20 cellular contexts compared by ENCODE assay signal in genomic region chr2:391658-392170, GRCh38.
DNase-seq lines count a peak whose midpoint lies in the region; ATAC-seq and TF ChIP-seq lines count a peak whose summit lies in the region.
"Had no signal": no experiment of that assay in that cellular context is flagged by ENCODE, and none has a peak within 500 bp of the region (broad histone marks: within the 10 kb centered on the region; RNA-seq: fewer than 3 reads in every experiment).

No MANE protein-coding gene starts in this region.

- H3K4me3 Mint-ChIP-seq in activated naive CD4-positive, alpha-beta T cell treated with anti-CD3 and anti-CD28 coated beads, Interleukin-2, amount 10 ng/mL, durations not matched to agents 7 days and 5 days = no peak overlapping the region
- H3K4me3 Mint-ChIP-seq in endodermal cell = no peak overlapping the region
- H3K4me3 Mint-ChIP-seq: CD4-positive, alpha-beta T cell; IgD-negative memory B cell had no signal

- no peak overlapping the region for H4K8ac ChIP-seq in trophoblast cell (ENCODE audit: low read depth, low read length)

- 93 to 97% methylated on average over 5 to 8 of the region's 8 CpGs for WGBS in endodermal cell (ENCODE audit: insufficient coverage in 1 of 2, insufficient read length in 1 of 2), 2 experiments
- WGBS in trophoblast cell (ENCODE audit: extremely low coverage, insufficient coverage, insufficient read length) = no CpG with 5 or more reads among the region's 8 CpGs

- peaks cover 38% of the 10 kb centered on the region for H3K4me1 Mint-ChIP-seq in activated naive CD4-positive, alpha-beta T cell treated with anti-CD3 and anti-CD28 coated beads, Interleukin-2, amount 10 ng/mL, durations not matched to agents 7 days and 5 days
- no peaks in the 10 kb centered on the region for H3K4me1 Mint-ChIP-seq in endodermal cell

- TF ChIP-seq CTCF in PC-3 (conservative IDR thresholded peaks at IDR 0.05; ENCODE audit: low read depth, low read length) = no peak
- no peak for TF ChIP-seq CTCF in endodermal cell (conservative IDR thresholded peaks at IDR 0.05)

- no peak overlapping the region for H2BK12ac ChIP-seq in trophoblast cell (ENCODE audit: low read length)

- H3K9me3 Mint-ChIP-seq in activated naive CD4-positive, alpha-beta T cell treated with anti-CD3 and anti-CD28 coated beads, Interleukin-2, amount 10 ng/mL, durations not matched to agents 7 days and 5 days = peaks cover 21% of the 10 kb centered on the region
- H3K9me3 Mint-ChIP-seq in endodermal cell = no peaks in the 10 kb centered on the region
- H3K9me3 Mint-ChIP-seq: CD4-positive, alpha-beta T cell; IgD-negative memory B cell had no signal

- no peak overlapping the region for H2BK5ac ChIP-seq in trophoblast cell (ENCODE audit: low read depth, low read length, poor library complexity)

- no peaks in the 10 kb centered on the region for H4K20me1 ChIP-seq in PC-3 (ENCODE audit: low read length)
- H4K20me1 ChIP-seq: BLaER1 had no signal

- CTCF ChIA-PET in activated naive CD4-positive, alpha-beta T cell treated with anti-CD3 and anti-CD28 coated beads, Interleukin-2, amount 10 ng/mL, durations not matched to agents 7 days and 5 days (lab: Charles Lee) = no interaction called here
- CTCF ChIA-PET in PC-3 (lab: Charles Lee) = no interaction called here

- H3K9me3 ChIP-seq in PC-3 (ENCODE audit: low read length) = no peaks in the 10 kb centered on the region
- peaks cover 10% of the 10 kb centered on the region for H3K9me3 ChIP-seq in endodermal cell (ENCODE audit: control insufficient read depth, low read length)
- H3K9me3 ChIP-seq in trophoblast cell (ENCODE audit: insufficient read depth, low read depth, low read length) = peaks cover 6% of the 10 kb centered on the region
- H3K9me3 ChIP-seq: BLaER1 had no signal

- no peak overlapping the region for H2AK5ac ChIP-seq in trophoblast cell (ENCODE audit: low read length)

- BruUV-seq in PC-3 (replicated peaks; lab: Mats Ljungman, UMichigan) = no TSS peak

- no peak overlapping the region for H3K4ac ChIP-seq in trophoblast cell (ENCODE audit: low read depth, low read length)

- no peak overlapping the region for H3K9ac ChIP-seq in PC-3 (ENCODE audit: low read length)
- H3K9ac ChIP-seq in endodermal cell (ENCODE audit: extremely low read depth, low read length, poor library complexity, severe bottlenecking) = no peak overlapping the region
- no peak overlapping the region for H3K9ac ChIP-seq in trophoblast cell (ENCODE audit: low read length)
- H3K9ac ChIP-seq: BLaER1 had no signal

- peak; percentile 8 for DNase-seq in activated naive CD4-positive, alpha-beta T cell treated with Interleukin-2 at 50 U/mL for 16 hours
- DNase-seq in activated naive CD4-positive, alpha-beta T cell treated with anti-CD3 and anti-CD28 coated beads, Interleukin-2, amount 10 ng/mL, durations not matched to agents 7 days and 5 days = no peak
- DNase-seq in PC-3 = peak; percentile 41
- DNase-seq in endodermal cell = peak; percentile 46
- peak; percentile 13 to 62 for DNase-seq in trophoblast cell
- no peak for DNase-seq in cortex of kidney (lab: John Stamatoyannopoulos, UW)
- DNase-seq in NCI-H2029 treated with DMSO at 0.1 percent for 48 hours (lab: John Stamatoyannopoulos, UW) = no peak
- DNase-seq: CD4-positive, alpha-beta T cell; COR-L47; DMS79 treated with DMSO at 0.1 percent for 48 hours; NCI-H1105; NCI-H146; NCI-H2029; NCI-H345; NCI-H524 treated with DMSO at 0.1 percent for 48 hours; OCI-M1; RPMI8226; SIG-M5 had no signal

- POLR2A ChIA-PET in PC-3 (lab: Charles Lee; ENCODE audit: unreplicated experiment) = no interaction called here

- no peak overlapping the region for H3K23ac ChIP-seq in trophoblast cell (ENCODE audit: low read length)

- H3F3A ChIP-seq in PC-3 (ENCODE audit: low read length, unreplicated experiment) = no peaks in the 10 kb centered on the region

- no peaks in the 10 kb centered on the region for H3K9me2 ChIP-seq in PC-3 (replicated peaks; ENCODE audit: low read length)

- H3K27me3 Mint-ChIP-seq in activated naive CD4-positive, alpha-beta T cell treated with anti-CD3 and anti-CD28 coated beads, Interleukin-2, amount 10 ng/mL, durations not matched to agents 7 days and 5 days = peaks cover 27% of the 10 kb centered on the region
- H3K27me3 Mint-ChIP-seq in endodermal cell (ENCODE audit: insufficient read depth) = peaks cover 2% of the 10 kb centered on the region
- H3K27me3 Mint-ChIP-seq: CD4-positive, alpha-beta T cell; IgD-negative memory B cell had no signal

- intact Hi-C loops in PC-3 (cut with micrococcal nuclease) = loop anchor here (5.0 kb wide), 1 partner anchor 46 kb away; no protein-coding TSS in a partner anchor

- no peaks in the 10 kb centered on the region for H3K36me3 ChIP-seq in PC-3 (ENCODE audit: low read depth, low read length)
- no peaks in the 10 kb centered on the region for H3K36me3 ChIP-seq in endodermal cell (ENCODE audit: control insufficient read depth, insufficient read depth, low read length)
- no peaks in the 10 kb centered on the region for H3K36me3 ChIP-seq in trophoblast cell (ENCODE audit: control insufficient read depth in 1 of 2, insufficient read depth in 2 of 2, low read length in 2 of 2)
- H3K36me3 ChIP-seq: BLaER1 had no signal

- no peak overlapping the region for H4K91ac ChIP-seq in trophoblast cell (ENCODE audit: low read depth, low read length)

- H2AFZ ChIP-seq in PC-3 (ENCODE audit: low read length) (no peak overlapping the region), trophoblast cell (ENCODE audit: insufficient read depth, low read length, poor library complexity) (no peak overlapping the region)

- H3K4me3 ChIP-seq in PC-3 (ENCODE audit: low read length) (no peak overlapping the region), endodermal cell (ENCODE audit: low read length) (no peak overlapping the region), trophoblast cell (ENCODE audit: low read depth, low read length) (no peak overlapping the region)
- H3K4me3 ChIP-seq: BLaER1 had no signal

- H3K27ac ChIP-seq in PC-3 (ENCODE audit: low read length) (no peak overlapping the region), endodermal cell (ENCODE audit: low read depth, low read length) (no peak overlapping the region), trophoblast cell (ENCODE audit: low read depth, low read length) (no peak overlapping the region)
- H3K27ac ChIP-seq: BLaER1 had no signal

- H3K79me2 ChIP-seq in PC-3 (ENCODE audit: low read length) = no peaks in the 10 kb centered on the region
- H3K79me2 ChIP-seq in trophoblast cell (ENCODE audit: control insufficient read depth, insufficient read depth, low read length, poor library complexity) = no peaks in the 10 kb centered on the region

- H3K79me1 ChIP-seq in trophoblast cell (ENCODE audit: low read length) = no peaks in the 10 kb centered on the region

- no peak overlapping the region for H4K12ac ChIP-seq in trophoblast cell (ENCODE audit: low read depth, low read length)

- H3K27me3 ChIP-seq in PC-3 (ENCODE audit: low read length) (no peaks in the 10 kb centered on the region), endodermal cell (ENCODE audit: control insufficient read depth, insufficient read depth, low read length, poor library complexity, severe bottlenecking) (no peaks in the 10 kb centered on the region), trophoblast cell (ENCODE audit: insufficient read depth, low read length) (no peaks in the 10 kb centered on the region)
- H3K27me3 ChIP-seq: BLaER1 had no signal

- H3K4me1 ChIP-seq in PC-3 (ENCODE audit: insufficient read depth, low read length) (peaks cover 28% of the 10 kb centered on the region), endodermal cell (ENCODE audit: control insufficient read depth, insufficient read depth, low read length) (no peaks in the 10 kb centered on the region), trophoblast cell (ENCODE audit: control insufficient read depth in 1 of 2, insufficient read depth in 2 of 2, low read length in 2 of 2) (peaks cover 7 to 15% of the 10 kb centered on the region in 2 experiments)

- H3K14ac ChIP-seq in trophoblast cell (ENCODE audit: low read length) = no peak overlapping the region

- peaks cover 3% of the 10 kb centered on the region for H3K36me3 Mint-ChIP-seq in activated naive CD4-positive, alpha-beta T cell treated with anti-CD3 and anti-CD28 coated beads, Interleukin-2, amount 10 ng/mL, durations not matched to agents 7 days and 5 days
- no peaks in the 10 kb centered on the region for H3K36me3 Mint-ChIP-seq in endodermal cell (ENCODE audit: low read depth)
- H3K36me3 Mint-ChIP-seq: IgD-negative memory B cell had no signal

- H3K4me2 ChIP-seq in PC-3 (ENCODE audit: low read length) (0 out of 2 replicates have a peak overlapping the region, but pooled peaks have one; percentile 19), trophoblast cell (ENCODE audit: low read length) (no peak overlapping the region)
- H3K4me2 ChIP-seq: BLaER1 had no signal

- H2BK120ac ChIP-seq in trophoblast cell (ENCODE audit: insufficient read depth, low read length, poor library complexity) = no peak overlapping the region

- ATAC-seq in PC-3 = no peak

- no peak overlapping the region for H3K27ac Mint-ChIP-seq in activated naive CD4-positive, alpha-beta T cell treated with anti-CD3 and anti-CD28 coated beads, Interleukin-2, amount 10 ng/mL, durations not matched to agents 7 days and 5 days
- H3K27ac Mint-ChIP-seq in endodermal cell = no peak overlapping the region
- H3K27ac Mint-ChIP-seq: CD4-positive, alpha-beta T cell; IgD-negative memory B cell had no signal

- no peak overlapping the region for H3K18ac ChIP-seq in trophoblast cell (ENCODE audit: low read length)

Comparison
In these comparisons a context has a peak if more than half of its experiments do, and no peak if none do; other contexts are left out.
1. DNase-seq: peak in activated naive CD4-positive, alpha-beta T cell treated with Interleukin-2 at 50 U/mL for 16 hours (single experiment), PC-3 (single experiment), endodermal cell (single experiment) and trophoblast cell (2 of 2); none in activated naive CD4-positive, alpha-beta T cell treated with anti-CD3 and anti-CD28 coated beads, Interleukin-2, amount 10 ng/mL, durations not matched to agents 7 days and 5 days (single experiment), cortex of kidney (single experiment) and NCI-H2029 treated with DMSO at 0.1 percent for 48 hours (single experiment).